In genomic region chr19:44717603-44718002, GRCh38 we compare ENCODE assay signal across 1 cellular context.
TF ChIP-seq lines count a peak whose summit lies in the region.

No MANE protein-coding gene starts in this region.

TF ChIP-seq in H1, 55 proteins besides CTCF, POLR2A, EP300 and RAD21:
- no peak for TF ChIP-seq USF2 (IDR thresholded peaks at IDR 0.05; ENCODE audit: low read length)
